ENCODE assay signal across 8 cellular contexts in genomic region chr4:189940178-189941004, GRCh38.
DNase-seq lines count a peak whose midpoint lies in the region; ATAC-seq and TF ChIP-seq lines count a peak whose summit lies in the region.

Gene FRG1, plus strand, starts transcription at chr4:189940872. Its CDS starts 138 bp downstream, at chr4:189941010.

- H3K9me2 ChIP-seq in SU-DHL-6 (replicated peaks; ENCODE audit: insufficient read depth, low read length): no peaks in the 10 kb centered on the region

- H3K36me3 ChIP-seq in SU-DHL-6 (ENCODE audit: low read length) (peaks cover 13% of the 10 kb centered on the region), brain microvascular endothelial cell (replicated peaks) (no peaks in the 10 kb centered on the region)

- peaks cover 44% of the 10 kb centered on the region for H3K79me2 ChIP-seq in SU-DHL-6 (ENCODE audit: insufficient read depth, low read length)

- peaks cover 4% of the 10 kb centered on the region; the same call in 1 of the 2 replicates for H3F3A ChIP-seq in SU-DHL-6 (ENCODE audit: insufficient read depth)

- H4K20me1 ChIP-seq in SU-DHL-6 (ENCODE audit: low read depth, low read length): no peaks in the 10 kb centered on the region

- no peaks in the 10 kb centered on the region for H3K9me3 ChIP-seq in SU-DHL-6 (ENCODE audit: insufficient read depth, low read length)

- H3K27me3 ChIP-seq in SU-DHL-6 (ENCODE audit: low read length): no peaks in the 10 kb centered on the region
- H3K27me3 ChIP-seq in brain microvascular endothelial cell (replicated peaks): no peaks in the 10 kb centered on the region

- peak within 1 kb of the TSS; percentile 94 for H3K9ac ChIP-seq in SU-DHL-6 (ENCODE audit: low read length)

- DNase-seq in brain microvascular endothelial cell (peak; percentile 94), iPS-NIHi11 (ENCODE audit: low spot score) (peak; percentile 92), GF-D8 (lab: John Stamatoyannopoulos, UW) (no peak), NCI-H2107 treated with DMSO at 0.1 percent for 48 hours (lab: John Stamatoyannopoulos, UW; ENCODE audit: unreplicated experiment) (no peak)
- DNase-seq in stimulated activated CD4-positive, alpha-beta T cell treated with anti-CD3 and anti-CD28 coated beads, Interleukin-12 subunit alpha, Interleukin-12 subunit beta, amount 100 ng/mL, for 24 hours (ENCODE audit: low read depth in 2 of 2): peak; percentile 91 to 95

- peak within 1 kb of the TSS; percentile 60 for H3K27ac ChIP-seq in SU-DHL-6 (ENCODE audit: low read depth, low read length)
- H3K27ac ChIP-seq in brain microvascular endothelial cell: peak within 1 kb of the TSS; percentile 63

- peak within 1 kb of the TSS; percentile 100 for H2AFZ ChIP-seq in SU-DHL-6 (ENCODE audit: low read depth, low read length, severe bottlenecking)

- peak within 1 kb of the TSS; percentile 95 for H3K4me2 ChIP-seq in SU-DHL-6 (ENCODE audit: low read depth, low read length, poor library complexity, severe bottlenecking)

- ATAC-seq in GM18519 (IDR thresholded peaks at IDR 0.05; ENCODE audit: low FRiP score, unreplicated experiment): peak; percentile 100
- ATAC-seq in HG03039 (IDR thresholded peaks at IDR 0.05; ENCODE audit: unreplicated experiment): peak; percentile 100

- in situ Hi-C loops in brain microvascular endothelial cell (cut with HindIII; ENCODE audit: low pct_ligation_motif_present, low sequenced_read_pairs): no loop called here

- H3K4me3 ChIP-seq in SU-DHL-6 (ENCODE audit: insufficient read depth, low read length, poor library complexity, severe bottlenecking) (peak within 1 kb of the TSS; percentile 88), brain microvascular endothelial cell (ENCODE audit: low read depth, low read length) (peak within 1 kb of the TSS; percentile 94)

- TF ChIP-seq CTCF in SU-DHL-6 (IDR thresholded peaks at IDR 0.05; ENCODE audit: insufficient read depth, low read length, poor library complexity, severe bottlenecking) (peak; percentile 80), brain microvascular endothelial cell (IDR thresholded peaks at IDR 0.05; ENCODE audit: low read depth, low read length, missing control alignments) (peak; percentile 96)

Comparison
In these comparisons a context has a peak if more than half of its experiments do, and no peak if none do; other contexts are left out.
1. DNase-seq: peak in brain microvascular endothelial cell (single experiment), iPS-NIHi11 (single experiment) and stimulated activated CD4-positive, alpha-beta T cell treated with anti-CD3 and anti-CD28 coated beads, Interleukin-12 subunit alpha, Interleukin-12 subunit beta, amount 100 ng/mL, for 24 hours (2 of 2); none in GF-D8 (single experiment) and NCI-H2107 treated with DMSO at 0.1 percent for 48 hours (single experiment).